Comparison of ENCODE assay signal across 14 cellular contexts in the genomic region with DNA sequence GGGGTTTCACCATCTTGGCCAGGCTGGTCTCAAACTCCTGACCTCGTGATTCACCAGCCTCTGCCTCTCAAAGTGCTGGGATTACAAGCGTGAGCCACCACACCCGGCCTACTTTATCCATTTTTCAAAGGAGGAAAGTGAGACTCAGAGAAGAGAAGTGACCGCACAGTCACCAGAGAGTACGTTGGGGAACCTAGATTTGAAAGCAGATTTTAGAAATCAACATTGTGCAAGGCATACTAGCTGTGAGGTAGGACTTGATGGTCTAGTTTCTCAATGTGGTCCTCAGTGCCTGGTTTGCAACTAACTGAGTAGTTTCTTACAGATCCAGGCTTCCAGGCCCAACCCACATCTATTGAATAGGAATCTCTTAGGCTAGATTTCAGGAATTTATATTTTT. TPM values are rescaled to one million over a fixed set of nuclear protein-coding genes. Genes with fewer than 3 reads are reported as not detected.
DNase-seq lines count a peak whose midpoint lies in the region; ATAC-seq and TF ChIP-seq lines count a peak whose summit lies in the region.
"Had no signal": no experiment of that assay in that cellular context is flagged by ENCODE, and none has a peak within 500 bp of the region (broad histone marks: within the 10 kb centered on the region; RNA-seq: fewer than 3 reads in every experiment).

No MANE protein-coding gene starts in this region.

- H3K9ac ChIP-seq in SK-N-MC (ENCODE audit: insufficient read length): peak overlapping the region; percentile 98

- intact Hi-C loops in Right ventricle myocardium superior (cut with DNase I) (no loop called here), right lobe of liver (cut with DNase I) (no loop called here)

- H3K4me1 ChIP-seq in right atrium auricular region (peaks cover 0 to 40% of the 10 kb centered on the region in 2 donors), right lobe of liver (peaks cover 0 to 22% (median 3%) of the 10 kb centered on the region in 4 donors)
- H3K4me1 ChIP-seq: BE2C had no signal

- no peak for TF ChIP-seq CTCF in right atrium auricular region (IDR thresholded peaks at IDR 0.05)
- TF ChIP-seq CTCF in right lobe of liver (IDR thresholded peaks at IDR 0.05): no peak

- no peaks in the 10 kb centered on the region for H3K27me3 ChIP-seq in right atrium auricular region
- no peaks in the 10 kb centered on the region for H3K27me3 ChIP-seq in right lobe of liver
- H3K27me3 ChIP-seq: BE2C, testis had no signal

- H3K4me3 ChIP-seq in right atrium auricular region (no peak overlapping the region), SK-N-MC (no peak overlapping the region), right lobe of liver (peak overlapping the region in 2 of 3 donors; percentile 73 to 91)

- H3K9me3 ChIP-seq in right atrium auricular region: no peaks in the 10 kb centered on the region
- H3K9me3 ChIP-seq in SK-N-MC (ENCODE audit: low read depth, low read length): no peaks in the 10 kb centered on the region
- no peaks in the 10 kb centered on the region for H3K9me3 ChIP-seq in right lobe of liver
- H3K9me3 ChIP-seq: BE2C, prostate gland, testis had no signal

- 92% methylated on average over 4 of the region's 5 CpGs for WGBS in right lobe of liver (ENCODE audit: insufficient coverage, low coverage, low lambda C conversion rate, missing lambda C conversion rate)

- no peak for TF ChIP-seq POLR2A in right lobe of liver (IDR thresholded peaks at IDR 0.05)

- H3K27ac ChIP-seq in right atrium auricular region: peak overlapping the region; percentile 92 to 94
- H3K27ac ChIP-seq in SK-N-MC: no peak overlapping the region
- H3K27ac ChIP-seq in right lobe of liver: peak overlapping the region in 1 of 3 donors; percentile 85

- H3K36me3 ChIP-seq in right atrium auricular region (peaks cover 4% of the 10 kb centered on the region), SK-N-MC (ENCODE audit: insufficient read depth, low read length) (peaks cover 10% of the 10 kb centered on the region), right lobe of liver (peaks cover 0 to 5% (median 0%) of the 10 kb centered on the region in 4 donors)
- H3K36me3 ChIP-seq: prostate gland had no signal

- ATAC-seq in Right ventricle myocardium superior (ENCODE audit: poor library complexity) (no peak), right lobe of liver (no peak), GM21447 (IDR thresholded peaks at IDR 0.05; ENCODE audit: unreplicated experiment) (no peak), GM18867 (IDR thresholded peaks at IDR 0.05; ENCODE audit: unreplicated experiment) (no peak), HG02763 (IDR thresholded peaks at IDR 0.05; ENCODE audit: unreplicated experiment) (no peak)
- ATAC-seq: activated CD4-positive, alpha-beta T cell treated with anti-CD3 and anti-CD28 coated beads for 36 hours had no signal

- no peak for DNase-seq in right atrium auricular region (ENCODE audit: low spot score)
- no peak for DNase-seq in Right ventricle myocardium superior
- no peak for DNase-seq in SK-N-MC (ENCODE audit: low read depth, low spot score)
- no peak for DNase-seq in right lobe of liver
- no peak for DNase-seq in HPDE6-E6E7 (ENCODE audit: extremely low spot score)
- DNase-seq: activated CD4-positive, alpha-beta T cell treated with anti-CD3 and anti-CD28 coated beads for 36 hours; activated gamma-delta T cell treated with Interleukin-2 at 50 U/mL for 16 hours; BE2C; NCI-H446; testis had no signal

RNA-seq across cellular contexts. Expression of gene PRCC, which starts 1.7 kb away (rescaled TPM):
- total RNA-seq in right atrium auricular region (10 to 100 TPM; 29.8 to 34.3 TPM), Right ventricle myocardium superior (39.4 TPM), right lobe of liver (10 to 100 TPM; 17.4 to 23.4 (median 19.7) TPM)

RNA-seq across cellular contexts. Expression of gene HDGF, which starts 14.2 kb away (rescaled TPM):
- 100 to 1,000 TPM; 110 to 137 TPM for total RNA-seq in right atrium auricular region
- 185 TPM for total RNA-seq in Right ventricle myocardium superior
- total RNA-seq in right lobe of liver: 100 to 1,000 TPM; 131 to 192 (median 157) TPM

RNA-seq across cellular contexts. Expression of gene MRPL24, which starts 24.8 kb away (rescaled TPM):
- total RNA-seq in right atrium auricular region (10 to 100 TPM; 45.8 to 50.5 TPM), Right ventricle myocardium superior (99.8 TPM), right lobe of liver (10 to 100 TPM; 47.2 to 83.2 (median 61.4) TPM)

RNA-seq across cellular contexts. Expression of gene ISG20L2, which starts 37.1 kb away (rescaled TPM):
- total RNA-seq in right atrium auricular region (10 to 100 TPM; 13.6 to 18.0 TPM), Right ventricle myocardium superior (12.3 TPM), right lobe of liver (10 to 100 TPM; 10.3 to 14.1 (median 12.2) TPM)

RNA-seq across cellular contexts. Expression of gene METTL25B, which starts 37.4 kb away (rescaled TPM):
- total RNA-seq in right atrium auricular region (10 to 100 TPM in 1 of 2 donors, 1 to 10 TPM in 1; 7.4 to 15.6 TPM), Right ventricle myocardium superior (14.4 TPM), right lobe of liver (10 to 100 TPM; 11.6 to 25.7 (median 20.6) TPM)

Comparison
In these comparisons a context has a peak if more than half of its experiments do, and no peak if none do; other contexts are left out.
1. H3K4me3 ChIP-seq: peak in right lobe of liver (2 of 3); none in right atrium auricular region (0 of 2) and SK-N-MC (single experiment).